2 cellular contexts compared by ENCODE assay signal in the genomic region with DNA sequence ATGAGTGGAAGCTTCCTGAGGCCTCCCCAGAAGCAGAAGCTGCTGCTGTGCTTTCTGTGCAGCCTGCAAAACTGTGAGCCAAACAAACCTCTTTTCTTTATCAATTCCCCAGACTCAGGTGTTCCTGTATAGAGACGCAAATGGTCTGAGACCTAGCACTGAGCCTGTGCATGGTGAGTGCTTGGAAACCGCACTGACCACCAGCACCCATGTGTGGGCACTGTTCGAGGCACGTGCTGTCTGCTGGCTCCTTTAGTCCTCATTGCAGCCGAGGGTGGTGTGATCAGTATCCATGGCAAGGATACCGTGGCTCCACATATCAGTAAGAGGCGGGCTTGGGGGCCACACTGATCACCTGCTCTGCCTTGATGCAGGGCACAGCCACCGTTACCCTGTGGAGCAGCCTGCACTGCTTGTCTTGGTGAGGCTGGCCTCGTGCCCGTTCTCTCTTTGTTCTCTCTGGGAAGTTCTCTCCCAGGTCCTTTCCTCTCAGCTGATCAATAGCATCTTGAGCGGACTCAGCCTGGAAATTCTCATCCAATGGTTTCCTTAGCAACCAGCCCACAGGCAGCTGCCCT.
TF ChIP-seq lines count a peak whose summit lies in the region.

No MANE protein-coding gene starts in this region.

TF ChIP-seq in GM23338, 12 proteins besides CTCF, POLR2A, EP300 and RAD21 (continues in another document):
- no peak for TF ChIP-seq ETS1 (IDR thresholded peaks at IDR 0.05)
- TF ChIP-seq EZH2 (IDR thresholded peaks at IDR 0.05; ENCODE audit: low read depth, unreplicated experiment) = no peak
- no peak for TF ChIP-seq CREB1 (CRISPR knock-in tag; IDR thresholded peaks at IDR 0.05; ENCODE audit: low read depth)
- TF ChIP-seq POLR2AphosphoS5 (IDR thresholded peaks at IDR 0.05; ENCODE audit: low read depth) = no peak
- TF ChIP-seq STAT1 (IDR thresholded peaks at IDR 0.05; ENCODE audit: unreplicated experiment) = no peak
- no peak for TF ChIP-seq NANOG (IDR thresholded peaks at IDR 0.05; ENCODE audit: borderline replicate concordance)
- no peak for TF ChIP-seq ZNF462 (CRISPR knock-in tag; IDR thresholded peaks at IDR 0.05)
- TF ChIP-seq REST (IDR thresholded peaks at IDR 0.05; ENCODE audit: unreplicated experiment) = no peak
- TF ChIP-seq ZNF114 (CRISPR knock-in tag; IDR thresholded peaks at IDR 0.05) = no peak

TF ChIP-seq in H1, 55 proteins besides CTCF, POLR2A, EP300 and RAD21 (continued from another document):
- TF ChIP-seq, protein P1, sequence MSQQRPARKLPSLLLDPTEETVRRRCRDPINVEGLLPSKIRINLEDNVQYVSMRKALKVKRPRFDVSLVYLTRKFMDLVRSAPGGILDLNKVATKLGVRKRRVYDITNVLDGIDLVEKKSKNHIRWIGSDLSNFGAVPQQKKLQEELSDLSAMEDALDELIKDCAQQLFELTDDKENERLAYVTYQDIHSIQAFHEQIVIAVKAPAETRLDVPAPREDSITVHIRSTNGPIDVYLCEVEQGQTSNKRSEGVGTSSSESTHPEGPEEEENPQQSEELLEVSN (IDR thresholded peaks at IDR 0.05) = peak; percentile 44; the same call in 1 of the 2 replicates
